ENCODE assay signal across 17 cellular contexts in the genomic region with DNA sequence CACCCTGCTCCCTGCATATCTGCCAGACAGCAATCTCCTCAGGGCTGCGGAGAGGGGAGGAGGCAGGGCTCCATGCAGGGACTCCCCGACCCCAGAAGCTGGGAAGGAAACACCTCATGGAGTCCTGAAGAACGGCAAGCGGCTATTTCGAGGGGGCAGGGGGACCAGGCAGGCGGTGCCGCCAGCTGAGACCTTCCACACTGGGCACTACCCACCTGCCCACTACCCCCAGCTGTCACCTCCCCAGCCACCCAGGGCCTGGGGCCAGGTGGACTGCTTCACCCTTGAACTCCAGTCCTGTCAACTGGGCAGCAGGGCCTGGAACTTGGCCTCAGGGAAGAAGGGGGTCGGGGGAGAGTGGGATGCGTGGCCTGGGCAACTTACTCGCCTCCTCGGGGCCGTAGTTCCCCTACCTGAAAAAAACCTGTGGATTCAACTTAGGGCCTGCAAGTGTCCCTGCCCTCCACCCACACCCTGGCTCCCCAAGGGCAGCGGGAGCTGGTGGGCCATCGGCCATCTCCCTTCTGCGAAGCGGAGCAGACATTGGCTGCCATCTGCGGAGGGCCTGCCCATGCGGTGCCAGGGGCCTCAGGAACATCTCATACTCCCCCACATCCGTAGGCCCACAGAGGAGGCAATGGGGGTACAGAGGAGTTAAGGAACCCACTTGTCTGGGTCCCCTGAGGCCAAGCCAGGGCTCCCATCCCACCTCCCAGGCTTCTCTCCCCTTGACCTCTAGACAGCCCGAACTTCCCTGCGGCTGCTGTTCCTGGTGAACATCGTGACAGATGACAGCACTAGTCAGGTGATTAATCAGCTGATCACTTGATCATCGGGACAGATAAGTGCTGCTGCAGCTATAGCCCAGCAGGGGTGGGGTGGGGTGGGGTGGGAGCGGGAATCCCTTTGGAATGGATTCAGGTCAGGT. TPM values are rescaled to one million over a fixed set of nuclear protein-coding genes. Genes with fewer than 3 reads are reported as not detected.
DNase-seq lines count a peak whose midpoint lies in the region; ATAC-seq, FAIRE-seq and TF ChIP-seq lines count a peak whose summit lies in the region.
"Had no signal": no experiment of that assay in that cellular context is flagged by ENCODE, and none has a peak within 500 bp of the region (broad histone marks: within the 10 kb centered on the region; RNA-seq: fewer than 3 reads in every experiment).

No MANE protein-coding gene starts in this region.

- H3K4me1 ChIP-seq in NT2/D1 (ENCODE audit: insufficient read depth, insufficient read length): peaks cover 24% of the 10 kb centered on the region

- intact Hi-C loops in CD4-positive, alpha-beta T cell (cut with DNase I, micrococcal nuclease): loop anchor here in 1 of 2 experiments (10.0 kb wide), 1 partner anchor 195 kb away; a partner anchor contains a TSS
- intact Hi-C loops in dorsolateral prefrontal cortex (cut with DNase I): loop anchor here in 1 of 2 donors (2.0 kb wide), 1 partner anchor 19 kb away; a partner anchor contains a TSS

- peaks cover 13% of the 10 kb centered on the region for H3K36me3 ChIP-seq in NT2/D1 (ENCODE audit: insufficient read depth, insufficient read length, low read length)

- H3K27ac Mint-ChIP-seq in CD4-positive, alpha-beta T cell: peak overlapping the region; percentile 81
- H3K27ac Mint-ChIP-seq: progenitor cell of endocrine pancreas had no signal

- no peak for DNase-seq in CD4-positive, alpha-beta T cell
- DNase-seq in NT2/D1 (ENCODE audit: low read depth, low spot score): no peak
- DNase-seq in dorsolateral prefrontal cortex: no peak
- DNase-seq in pons (ENCODE audit: low spot score): peak; percentile 60
- DNase-seq in NCI-H345 treated with DMSO at 0.1 percent for 48 hours (lab: John Stamatoyannopoulos, UW; ENCODE audit: unreplicated experiment): no peak
- DNase-seq in inferior parietal cortex (ENCODE audit: extremely low spot score): no peak
- no peak for DNase-seq in GM12892 (ENCODE audit: insufficient read length)
- no peak for DNase-seq in RPMI8226
- DNase-seq: activated CD8-positive, alpha-beta memory T cell treated with anti-CD3 and anti-CD28 coated beads for 24 hours; activated naive CD4-positive, alpha-beta T cell treated with Interleukin-2 at 50 U/mL for 16 hours; CD8-positive, alpha-beta T cell; NCI-H1930; NCI-H774; T1000 had no signal

- peaks cover 62% of the 10 kb centered on the region for H3K4me1 Mint-ChIP-seq in CD4-positive, alpha-beta T cell (ENCODE audit: low read depth)

- H3K9me3 ChIP-seq in CD4-positive, alpha-beta T cell (ENCODE audit: control insufficient read depth, low read length): no peaks in the 10 kb centered on the region
- no peaks in the 10 kb centered on the region for H3K9me3 ChIP-seq in NT2/D1 (ENCODE audit: insufficient read depth, low read length)

- TF ChIP-seq POLR2A in GM12892 (IDR thresholded peaks at IDR 0.05; ENCODE audit: low read depth, low read length): no peak

- no peak for TF ChIP-seq CTCF in CD4-positive, alpha-beta T cell (IDR thresholded peaks at IDR 0.05)
- no peak for TF ChIP-seq CTCF in dorsolateral prefrontal cortex (IDR thresholded peaks at IDR 0.05 in 54 of 56, conservative IDR thresholded peaks at IDR 0.05 in 2 of 56; ENCODE audit: low read depth in 1 of 56, partially characterized antibody in 56 of 56)

- H3K4me3 ChIP-seq in NT2/D1 (ENCODE audit: insufficient read length, low read depth) (no peak overlapping the region), dorsolateral prefrontal cortex (peak overlapping the region in 7 of 59 donors; percentile 1 to 24 (median 20))
- H3K4me3 ChIP-seq: GM12878 had no signal

- FAIRE-seq in GM12892 (lab: Jason Lieb, UNC): no peak
- FAIRE-seq: endothelial cell of umbilical vein, GM12878 had no signal

- no peak for ATAC-seq in CD4-positive, alpha-beta T cell (ENCODE audit: poor library complexity)
- ATAC-seq: CD8-positive, alpha-beta T cell; GM12878 had no signal

- no peaks in the 10 kb centered on the region for H3K36me3 Mint-ChIP-seq in CD4-positive, alpha-beta T cell (ENCODE audit: low read depth)

- no peaks in the 10 kb centered on the region for H3K27me3 Mint-ChIP-seq in CD4-positive, alpha-beta T cell
- H3K27me3 Mint-ChIP-seq: progenitor cell of endocrine pancreas had no signal

- H3K9me3 Mint-ChIP-seq in CD4-positive, alpha-beta T cell: no peaks in the 10 kb centered on the region
- H3K9me3 Mint-ChIP-seq: CD8-positive, alpha-beta T cell had no signal

- POLR2A ChIA-PET in CD4-positive, alpha-beta T cell (lab: Charles Lee): no interaction called here

- H3K9ac ChIP-seq in NT2/D1 (ENCODE audit: insufficient read length, low read depth): peak overlapping the region; percentile 32

- CTCF ChIA-PET in CD4-positive, alpha-beta T cell (lab: Charles Lee): no interaction called here

- H3K4me3 Mint-ChIP-seq in CD4-positive, alpha-beta T cell: peak overlapping the region; percentile 34
- H3K4me3 Mint-ChIP-seq: CD8-positive, alpha-beta T cell had no signal

- H3K27ac ChIP-seq in CD4-positive, alpha-beta T cell (ENCODE audit: low read depth, low read length): no peak overlapping the region
- H3K27ac ChIP-seq in dorsolateral prefrontal cortex: peak overlapping the region; percentile 93 to 100 (median 100)

- no peaks in the 10 kb centered on the region for H3K27me3 ChIP-seq in CD4-positive, alpha-beta T cell (ENCODE audit: control insufficient read depth, insufficient read depth, low read length)
- no peaks in the 10 kb centered on the region for H3K27me3 ChIP-seq in NT2/D1 (ENCODE audit: insufficient read depth, insufficient read length)
- no peaks in the 10 kb centered on the region for H3K27me3 ChIP-seq in dorsolateral prefrontal cortex

RNA-seq across cellular contexts. Expression of a gene that starts 18.5 kb away (rescaled TPM):
- total RNA-seq in CD4-positive, alpha-beta T cell: 100 to 1,000 TPM; 166 to 168 TPM
- total RNA-seq in dorsolateral prefrontal cortex: 100 to 1,000 TPM in 109 of 120 experiments, 10 to 100 TPM in 11; 72.2 to 415 (median 142) TPM
- polyA plus RNA-seq in GM12892 (2012; ENCODE audit: missing spikeins): 24.6 TPM

RNA-seq across cellular contexts. Expression of a gene that starts 24.2 kb away (rescaled TPM):
- total RNA-seq in CD4-positive, alpha-beta T cell: 1 to 10 TPM; 1.3 to 1.8 TPM
- 10 to 100 TPM in 109 of 120 experiments, 1 to 10 TPM in 11; 5.8 to 27.4 (median 13.8) TPM for total RNA-seq in dorsolateral prefrontal cortex
- 3.5 TPM for polyA plus RNA-seq in GM12892 (2012; ENCODE audit: missing spikeins)
